In genomic region chr9:137876269-137876668, GRCh38 we compare ENCODE assay signal across 27 cellular contexts. TPM values are rescaled to one million over a fixed set of nuclear protein-coding genes. Genes with fewer than 3 reads are reported as not detected.
DNase-seq lines count a peak whose midpoint lies in the region; ATAC-seq and TF ChIP-seq lines count a peak whose summit lies in the region.
"Had no signal": no experiment of that assay in that cellular context is flagged by ENCODE, and none has a peak within 500 bp of the region (broad histone marks: within the 10 kb centered on the region; RNA-seq: fewer than 3 reads in every experiment).

No MANE protein-coding gene starts in this region.

- no peaks in the 10 kb centered on the region for H3K9me3 Mint-ChIP-seq in T-helper 1 cell treated with Interleukin-12 subunit alpha and Interleukin-12 subunit beta and Interleukin-4 antibody, amounts not matched to agents 30 μg/mL and 1 μg/mL, for 36 hours
- H3K9me3 Mint-ChIP-seq in glutamatergic neuron (ENCODE audit: unreplicated experiment) = peaks cover 8% of the 10 kb centered on the region
- H3K9me3 Mint-ChIP-seq in neural progenitor cell = peaks cover 5% of the 10 kb centered on the region
- H3K9me3 Mint-ChIP-seq: activated T-helper 2 cell treated with anti-CD3 and anti-CD28 coated beads, Interferon-gamma antibody, Interleukin-2, Interleukin-4, amounts not matched to agents 10 μg/mL and 5 μg/mL and 100 μg/mL, durations not matched to agents 14 hours and 24 hours and 36 hours; stimulated activated effector memory CD8-positive, alpha-beta T cell treated with anti-CD3 and anti-CD28 coated beads, Interleukin-12 subunit alpha, Interleukin-12 subunit beta, amount 100 ng/mL, for 72 hours; T-helper 2 cell treated with Interferon-gamma antibody and Interleukin-4, amounts not matched to agents 5 μg/mL and 100 μg/mL, for 36 hours had no signal

- no peaks in the 10 kb centered on the region for H3K36me3 ChIP-seq in neural progenitor cell
- H3K36me3 ChIP-seq: brain microvascular endothelial cell, left ventricle myocardium inferior, right lobe of liver, vagina had no signal

- TF ChIP-seq CTCF in glutamatergic neuron (IDR thresholded peaks at IDR 0.05; ENCODE audit: partially characterized antibody, unreplicated experiment) = no peak
- TF ChIP-seq CTCF in neural progenitor cell (IDR thresholded peaks at IDR 0.05) = no peak

- H3K9me3 ChIP-seq in T-helper 17 cell (ENCODE audit: control insufficient read depth, low read length, poor library complexity, severe bottlenecking) (no peaks in the 10 kb centered on the region), neural progenitor cell (ENCODE audit: low read depth) (no peaks in the 10 kb centered on the region)
- H3K9me3 ChIP-seq: left ventricle myocardium inferior, right lobe of liver, vagina had no signal

- H3K79me2 ChIP-seq in neural progenitor cell (ENCODE audit: low read depth) = no peaks in the 10 kb centered on the region

- H3K4me1 ChIP-seq in neural progenitor cell = peaks cover 4% of the 10 kb centered on the region
- H3K4me1 ChIP-seq: right lobe of liver had no signal

- ATAC-seq in T-helper 17 cell = no peak
- no peak for ATAC-seq in HG03097 (IDR thresholded peaks at IDR 0.05; ENCODE audit: low FRiP score, unreplicated experiment)
- ATAC-seq: right lobe of liver; stimulated activated effector memory CD8-positive, alpha-beta T cell treated with anti-CD3 and anti-CD28 coated beads, Interleukin-12 subunit alpha, Interleukin-12 subunit beta, amount 100 ng/mL, for 72 hours had no signal

- H4K20me1 ChIP-seq in neural progenitor cell (ENCODE audit: low read depth) = peaks cover 29% of the 10 kb centered on the region

- peaks cover 2% of the 10 kb centered on the region for H3K4me1 Mint-ChIP-seq in T-helper 1 cell treated with Interleukin-12 subunit alpha and Interleukin-12 subunit beta and Interleukin-4 antibody, amounts not matched to agents 30 μg/mL and 1 μg/mL, for 36 hours (ENCODE audit: low read depth)
- H3K4me1 Mint-ChIP-seq in T-helper 17 cell (peaks cover 2% of the 10 kb centered on the region), glutamatergic neuron (ENCODE audit: low read depth, unreplicated experiment) (peaks cover 17% of the 10 kb centered on the region), neural progenitor cell (no peaks in the 10 kb centered on the region)
- H3K4me1 Mint-ChIP-seq: CD14-positive monocyte; stimulated activated effector memory CD8-positive, alpha-beta T cell treated with anti-CD3 and anti-CD28 coated beads, Interleukin-12 subunit alpha, Interleukin-12 subunit beta, amount 100 ng/mL, for 72 hours had no signal

- DNase-seq in T-helper 1 cell = no peak
- no peak for DNase-seq in T-helper 17 cell
- DNase-seq in glutamatergic neuron = no peak
- no peak for DNase-seq in neural progenitor cell (ENCODE audit: low spot score)
- DNase-seq in NCI-H748 treated with DMSO at 0.1 percent for 48 hours (lab: John Stamatoyannopoulos, UW) = no peak
- DNase-seq in NCI-H2029 treated with DMSO at 0.1 percent for 48 hours (lab: John Stamatoyannopoulos, UW) = no peak
- DNase-seq: activated CD4-positive, alpha-beta T cell treated with anti-CD3 and anti-CD28 coated beads for 48 hours; brain microvascular endothelial cell; islet precursor cell; Karpas-422; left ventricle myocardium inferior; NCI-H1436; NCI-H2107; NCI-H446 treated with DMSO at 0.1 percent for 48 hours; right lobe of liver; stimulated activated CD4-positive, alpha-beta T cell treated with anti-CD3 and anti-CD28 coated beads, Interleukin-2, amount 100 ng/mL, for 48 hours had no signal

- H3K36me3 Mint-ChIP-seq in T-helper 1 cell treated with Interleukin-12 subunit alpha and Interleukin-12 subunit beta and Interleukin-4 antibody, amounts not matched to agents 30 μg/mL and 1 μg/mL, for 36 hours (ENCODE audit: low read depth) = no peaks in the 10 kb centered on the region
- H3K36me3 Mint-ChIP-seq in T-helper 17 cell (ENCODE audit: low read depth) (peaks cover 7% of the 10 kb centered on the region), glutamatergic neuron (ENCODE audit: unreplicated experiment) (peaks cover 6% of the 10 kb centered on the region), neural progenitor cell (no peaks in the 10 kb centered on the region)
- H3K36me3 Mint-ChIP-seq: CD14-positive monocyte; stimulated activated effector memory CD8-positive, alpha-beta T cell treated with anti-CD3 and anti-CD28 coated beads, Interleukin-12 subunit alpha, Interleukin-12 subunit beta, amount 100 ng/mL, for 72 hours had no signal

- H3K27me3 ChIP-seq in neural progenitor cell = peaks cover 51% of the 10 kb centered on the region
- H3K27me3 ChIP-seq: brain microvascular endothelial cell, vagina had no signal

- peak overlapping the region; percentile 26 for H3K4me3 Mint-ChIP-seq in T-helper 1 cell treated with Interleukin-12 subunit alpha and Interleukin-12 subunit beta and Interleukin-4 antibody, amounts not matched to agents 30 μg/mL and 1 μg/mL, for 36 hours
- peak overlapping the region; percentile 76 for H3K4me3 Mint-ChIP-seq in T-helper 17 cell
- H3K4me3 Mint-ChIP-seq in glutamatergic neuron (ENCODE audit: unreplicated experiment) = peak overlapping the region; percentile 2
- H3K4me3 Mint-ChIP-seq in neural progenitor cell = peak overlapping the region; percentile 69
- H3K4me3 Mint-ChIP-seq: stimulated activated effector memory CD8-positive, alpha-beta T cell treated with anti-CD3 and anti-CD28 coated beads, Interleukin-12 subunit alpha, Interleukin-12 subunit beta, amount 100 ng/mL, for 72 hours; T-helper 2 cell treated with Interferon-gamma antibody and Interleukin-4, amounts not matched to agents 5 μg/mL and 100 μg/mL, for 36 hours had no signal

- no peaks in the 10 kb centered on the region for H3F3A ChIP-seq in neural progenitor cell (ENCODE audit: low read depth)

- H3K27ac ChIP-seq in neural progenitor cell = no peak overlapping the region
- H3K27ac ChIP-seq: 22Rv1, brain microvascular endothelial cell, epithelial cell of prostate, left ventricle myocardium inferior, right lobe of liver, RWPE1, vagina had no signal

- H2AFZ ChIP-seq in neural progenitor cell (replicated peaks) = no peak overlapping the region

- H3K9ac ChIP-seq in neural progenitor cell = no peak overlapping the region

- H3K27me3 Mint-ChIP-seq in T-helper 1 cell treated with Interleukin-12 subunit alpha and Interleukin-12 subunit beta and Interleukin-4 antibody, amounts not matched to agents 30 μg/mL and 1 μg/mL, for 36 hours (ENCODE audit: low read depth) = peaks cover 5% of the 10 kb centered on the region
- peaks cover 56% of the 10 kb centered on the region for H3K27me3 Mint-ChIP-seq in T-helper 17 cell
- peaks cover 17% of the 10 kb centered on the region for H3K27me3 Mint-ChIP-seq in glutamatergic neuron (ENCODE audit: unreplicated experiment)
- H3K27me3 Mint-ChIP-seq in neural progenitor cell (ENCODE audit: insufficient read depth, low read depth) = peaks cover 30% of the 10 kb centered on the region

- H3K27ac Mint-ChIP-seq in T-helper 1 cell treated with Interleukin-12 subunit alpha and Interleukin-12 subunit beta and Interleukin-4 antibody, amounts not matched to agents 30 μg/mL and 1 μg/mL, for 36 hours = peak overlapping the region; percentile 47
- H3K27ac Mint-ChIP-seq in T-helper 17 cell (no peak overlapping the region), glutamatergic neuron (ENCODE audit: unreplicated experiment) (peak overlapping the region; percentile 30), neural progenitor cell (no peak overlapping the region)
- H3K27ac Mint-ChIP-seq: activated T-helper 2 cell treated with anti-CD3 and anti-CD28 coated beads, Interferon-gamma antibody, Interleukin-2, Interleukin-4, amounts not matched to agents 10 μg/mL and 5 μg/mL and 100 μg/mL, durations not matched to agents 14 hours and 24 hours and 36 hours; CD14-positive monocyte; stimulated activated effector memory CD8-positive, alpha-beta T cell treated with anti-CD3 and anti-CD28 coated beads, Interleukin-12 subunit alpha, Interleukin-12 subunit beta, amount 100 ng/mL, for 72 hours; T-helper 2 cell treated with Interferon-gamma antibody and Interleukin-4, amounts not matched to agents 5 μg/mL and 100 μg/mL, for 36 hours had no signal

- H3K4me2 ChIP-seq in neural progenitor cell = no peak overlapping the region

- no peak overlapping the region for H3K4me3 ChIP-seq in neural progenitor cell
- H3K4me3 ChIP-seq: left ventricle myocardium inferior, right lobe of liver, vagina had no signal

RNA-seq across cellular contexts. Expression of gene CACNA1B, which starts 1.3 kb away (rescaled TPM):
- total RNA-seq in T-helper 17 cell (under 1 TPM in 1 of 2 donors, not detected in 1; 0.22 TPM), glutamatergic neuron (ENCODE audit: unreplicated experiment) (84.4 TPM), neural progenitor cell (ENCODE audit: low replicate concordance) (0.30 and 1.5 TPM in 2 replicates)
- total RNA-seq: OCI-LY7, right lobe of liver had no signal

Comparison
In these comparisons a context has a peak if more than half of its experiments do, and no peak if none do; other contexts are left out.
1. H3K27ac Mint-ChIP-seq: peak in T-helper 1 cell treated with Interleukin-12 subunit alpha and Interleukin-12 subunit beta and Interleukin-4 antibody, amounts not matched to agents 30 μg/mL and 1 μg/mL, for 36 hours (single experiment) and glutamatergic neuron (single experiment); none in T-helper 17 cell (single experiment) and neural progenitor cell (single experiment).
2. H3K4me3 Mint-ChIP-seq: peak in every context shown above with its lines; median percentile 76 in T-helper 17 cell; 69 in neural progenitor cell; 26 in T-helper 1 cell treated with Interleukin-12 subunit alpha and Interleukin-12 subunit beta and Interleukin-4 antibody, amounts not matched to agents 30 μg/mL and 1 μg/mL, for 36 hours; 2 in glutamatergic neuron.
3. RNA of gene CACNA1B, which starts 1.3 kb away (total RNA-seq): 84.4 TPM in glutamatergic neuron (single experiment); 0.30 to 1.5 TPM in neural progenitor cell and 0.22 TPM in T-helper 17 cell; every median in the first group is over 10 times any median in the second.